In genomic region chr7:94698275-94698674, GRCh38 we compare ENCODE assay signal across 13 cellular contexts. TPM values are rescaled to one million over a fixed set of nuclear protein-coding genes. Genes with fewer than 3 reads are reported as not detected.
DNase-seq lines count a peak whose midpoint lies in the region; ATAC-seq, FAIRE-seq and TF ChIP-seq lines count a peak whose summit lies in the region.
"Had no signal": no experiment of that assay in that cellular context is flagged by ENCODE, and none has a peak within 500 bp of the region (broad histone marks: within the 10 kb centered on the region; RNA-seq: fewer than 3 reads in every experiment).

No MANE protein-coding gene starts in this region.

- no peaks in the 10 kb centered on the region for H3K79me2 ChIP-seq in keratinocyte (ENCODE audit: control insufficient read depth, insufficient read depth, low read length)

- H3K9me3 ChIP-seq in keratinocyte (ENCODE audit: control insufficient read depth, low read depth, low read length) (no peaks in the 10 kb centered on the region), MG63 (no peaks in the 10 kb centered on the region)
- H3K9me3 ChIP-seq: BLaER1 treated with 17β-estradiol and CSF1 and Interleukin-3, amounts not matched to agents 10 nM and 100 nM had no signal

- H3K4me3 ChIP-seq in keratinocyte (ENCODE audit: control insufficient read depth in 2 of 3, extremely low read depth in 1 of 3, insufficient read depth in 2 of 3, low read depth in 1 of 3, low read length in 3 of 3) (no peak overlapping the region), MG63 (no peak overlapping the region)
- H3K4me3 ChIP-seq: BLaER1 treated with 17β-estradiol and CSF1 and Interleukin-3, amounts not matched to agents 10 nM and 100 nM had no signal

- H2AFZ ChIP-seq in keratinocyte (ENCODE audit: control insufficient read depth, low read length), result no peak overlapping the region

- peak; percentile 47 for ATAC-seq in HG03432 (IDR thresholded peaks at IDR 0.05; ENCODE audit: unreplicated experiment)

- H3K27me3 ChIP-seq in keratinocyte (ENCODE audit: control insufficient read depth, extremely low read depth, insufficient read depth, low read length), result no peaks in the 10 kb centered on the region
- H3K27me3 ChIP-seq in MG63, result no peaks in the 10 kb centered on the region
- H3K27me3 ChIP-seq: BLaER1 treated with 17β-estradiol and CSF1 and Interleukin-3, amounts not matched to agents 10 nM and 100 nM had no signal

- peak overlapping the region; percentile 70 for H3K27ac ChIP-seq in keratinocyte (ENCODE audit: control insufficient read depth, insufficient read depth, low read length)

- DNase-seq in A172 (ENCODE audit: low spot score) (peak; percentile 76), astrocyte of the hippocampus (ENCODE audit: low read depth, low spot score) (peak; percentile 74), keratinocyte (ENCODE audit: low read depth, low spot score) (no peak), NCI-H1105 treated with DMSO at 0.1 percent for 48 hours (lab: John Stamatoyannopoulos, UW) (no peak), RPMI8226 (no peak), MG63 (no peak)
- no peak for DNase-seq in stimulated activated CD4-positive, alpha-beta T cell treated with anti-CD3 and anti-CD28 coated beads, Interleukin-4, amount 100 ng/mL, for 1 hour
- DNase-seq: activated B cell treated with CpG ODN at 0.5 μM for 24 hours, NCI-H510A treated with DMSO at 0.1 percent for 48 hours, retina had no signal

- H3K9ac ChIP-seq in keratinocyte (ENCODE audit: control insufficient read depth, extremely low read depth, insufficient read depth, low read length), result no peak overlapping the region
- H3K9ac ChIP-seq: BLaER1 treated with 17β-estradiol and CSF1 and Interleukin-3, amounts not matched to agents 10 nM and 100 nM had no signal

- H3K9me1 ChIP-seq in keratinocyte (ENCODE audit: control insufficient read depth, extremely low read depth, insufficient read depth, low read length), result no peaks in the 10 kb centered on the region

- H3K4me1 ChIP-seq in keratinocyte (ENCODE audit: control insufficient read depth, extremely low read depth, insufficient read depth, low read length), result peaks cover 29% of the 10 kb centered on the region

- peak; percentile 60 for FAIRE-seq in keratinocyte (lab: Jason Lieb, UNC)
- FAIRE-seq: HTR-8/SVneo had no signal

- H4K20me1 ChIP-seq in keratinocyte (ENCODE audit: control insufficient read depth, extremely low read depth, insufficient read depth, low read length), result no peaks in the 10 kb centered on the region
- H4K20me1 ChIP-seq: BLaER1 treated with 17β-estradiol and CSF1 and Interleukin-3, amounts not matched to agents 10 nM and 100 nM had no signal

- H3K36me3 ChIP-seq in keratinocyte (ENCODE audit: control insufficient read depth in 2 of 2, extremely low read depth in 1 of 2, insufficient read depth in 2 of 2, low read length in 2 of 2) (no peaks in the 10 kb centered on the region), MG63 (no peaks in the 10 kb centered on the region)
- H3K36me3 ChIP-seq: BLaER1 treated with 17β-estradiol and CSF1 and Interleukin-3, amounts not matched to agents 10 nM and 100 nM had no signal

- TF ChIP-seq CTCF in keratinocyte (optimal IDR thresholded peaks at IDR 0.05 in 1 of 3, IDR thresholded peaks at IDR 0.05 in 1 of 3, conservative IDR thresholded peaks at IDR 0.05 in 1 of 3; ENCODE audit: extremely low read depth in 1 of 3, insufficient read depth in 2 of 3, low read length in 3 of 3), result no peak

- dilution Hi-C loops in keratinocyte (cut with MboI; ENCODE audit: extremely low pct_ligation_motif_present, low sequenced_read_pairs), result no loop called here

- peak overlapping the region; percentile 59 for H3K4me2 ChIP-seq in keratinocyte (ENCODE audit: control insufficient read depth, extremely low read depth, insufficient read depth, low read depth, low read length)

RNA-seq across cellular contexts. Expression of gene SGCE, which starts 42.3 kb away (rescaled TPM):
- 24.0 and 25.0 TPM in 2 replicates for total RNA-seq in A172 (2014; rRNA removed; shearing (Covaris generic))
- polyA plus RNA-seq in keratinocyte, result 4.3 to 10.5 TPM (median 7.9 TPM) in 3 replicates
- polyA plus RNA-seq in keratinocyte (2011; ENCODE audit: low read depth), result 1.3 TPM
- polyA plus RNA-seq in keratinocyte (2011; cell fraction: cytosol; rRNA removed), result 2.4 and 4.5 TPM in 2 replicates
- 5.9 and 7.7 TPM in 2 replicates for polyA plus RNA-seq in keratinocyte (2011; cell fraction: nucleus; rRNA removed)
- 1.0 and 4.2 TPM in 2 replicates for polyA plus RNA-seq in keratinocyte (2012; ENCODE audit: low replicate concordance)
- polyA minus RNA-seq in keratinocyte, result 2.2 to 5.5 TPM (median 3.3 TPM) in 3 replicates
- 4.6 TPM for polyA minus RNA-seq in keratinocyte (2011; cell fraction: cytosol; rRNA and poly(A)+ RNA removed)
- 6.0 and 8.7 TPM in 2 replicates for polyA minus RNA-seq in keratinocyte (2011; cell fraction: nucleus; rRNA and poly(A)+ RNA removed)
- total RNA-seq in MG63 (2014; rRNA removed; shearing (Covaris generic); ENCODE audit: low replicate concordance), result 16.8 and 24.7 TPM in 2 replicates

Comparison
In these comparisons a context has a peak if more than half of its experiments do, and no peak if none do; other contexts are left out.
1. DNase-seq: peak in A172 (single experiment) and astrocyte of the hippocampus (single experiment); none in keratinocyte (single experiment), stimulated activated CD4-positive, alpha-beta T cell treated with anti-CD3 and anti-CD28 coated beads, Interleukin-4, amount 100 ng/mL, for 1 hour (single experiment), NCI-H1105 treated with DMSO at 0.1 percent for 48 hours (single experiment), RPMI8226 (single experiment) and MG63 (single experiment).